In genomic region chr12:27820564-27820963, GRCh38 we compare ENCODE assay signal across 12 cellular contexts. TPM values are rescaled to one million over a fixed set of nuclear protein-coding genes. Genes with fewer than 3 reads are reported as not detected.
DNase-seq lines count a peak whose midpoint lies in the region; ATAC-seq, FAIRE-seq and TF ChIP-seq lines count a peak whose summit lies in the region.
"Had no signal": no experiment of that assay in that cellular context is flagged by ENCODE, and none has a peak within 500 bp of the region (broad histone marks: within the 10 kb centered on the region; RNA-seq: fewer than 3 reads in every experiment).

No MANE protein-coding gene starts in this region.

- in situ Hi-C loops in K562 (cut with MboI), result no loop called here

- no peak for TF ChIP-seq POLR2A in K562 (conservative IDR thresholded peaks at IDR 0.05)
- TF ChIP-seq POLR2A in lower leg skin (IDR thresholded peaks at IDR 0.05), result no peak

- H3K27me3 ChIP-seq in ACC112 (ENCODE audit: insufficient read depth, low read length), result no peaks in the 10 kb centered on the region
- H3K27me3 ChIP-seq in K562 (ENCODE audit: control insufficient read depth in 2 of 2, insufficient read depth in 2 of 2, low read length in 2 of 2), result no peaks in the 10 kb centered on the region
- H3K27me3 ChIP-seq in fibroblast of lung (ENCODE audit: control insufficient read depth, insufficient read depth, low read length), result no peaks in the 10 kb centered on the region

- H3K4me2 ChIP-seq in K562 (ENCODE audit: insufficient read depth, low read length), result no peak overlapping the region
- H3K4me2 ChIP-seq in fibroblast of lung (ENCODE audit: extremely low read depth, insufficient read depth, low read length), result no peak overlapping the region

- intact Hi-C loops in K562 (cut with micrococcal nuclease), result loop anchor here (2.0 to 5.0 kb wide), 2 partner anchors 38 to 88 kb away; partner anchors contain the start of genes KLHL42 and MANSC4
- intact Hi-C loops in lower leg skin (cut with DNase I; ENCODE audit: low total_unique reads), result loop anchor here (10.0 kb wide), 1 partner anchor 86 kb away; no protein-coding TSS in a partner anchor

- peak overlapping the region; percentile 59 for H2AFZ ChIP-seq in ACC112 (ENCODE audit: low read length, unreplicated experiment)
- H2AFZ ChIP-seq in K562 (ENCODE audit: low read depth, low read length), result no peak overlapping the region
- H2AFZ ChIP-seq in fibroblast of lung (ENCODE audit: low read length), result peak overlapping the region; percentile 43

- peaks cover 4% of the 10 kb centered on the region; the same call in 1 of the 2 replicates for H3K27me3 Mint-ChIP-seq in HFFc6 (ENCODE audit: insufficient read depth)

- H3K79me2 ChIP-seq in ACC112 (ENCODE audit: control insufficient read depth, insufficient read depth, low read length, unreplicated experiment) (no peaks in the 10 kb centered on the region), K562 (ENCODE audit: control insufficient read depth, insufficient read depth, low read length) (no peaks in the 10 kb centered on the region), fibroblast of lung (ENCODE audit: control insufficient read depth, insufficient read depth, low read length) (no peaks in the 10 kb centered on the region)

- H3K4me3 Mint-ChIP-seq in HFFc6, result no peak overlapping the region
- H3K4me3 Mint-ChIP-seq: CD14-positive monocyte had no signal

- H3K4me3 ChIP-seq in ACC112 (ENCODE audit: low read depth, low read length) (no peak overlapping the region), K562 (no peak overlapping the region), fibroblast of lung (replicated peaks in 1 of 4; ENCODE audit: control extremely low read depth in 1 of 4, insufficient read depth in 1 of 4, low read depth in 3 of 4, low read length in 4 of 4) (no peak overlapping the region), lower leg skin (ENCODE audit: low read depth, poor library complexity, severe bottlenecking) (no peak overlapping the region)

- BruUV-seq in K562 (replicated peaks; lab: Mats Ljungman, UMichigan), result no TSS peak

- TF ChIP-seq CTCF in HFFc6 (IDR thresholded peaks at IDR 0.05) (no peak), K562 (IDR thresholded peaks at IDR 0.05 in 2 of 3, conservative IDR thresholded peaks at IDR 0.05 in 1 of 3; ENCODE audit: insufficient read depth in 2 of 3, low read depth in 1 of 3, low read length in 3 of 3) (no peak), fibroblast of lung (conservative IDR thresholded peaks at IDR 0.05 in 1 of 2, IDR thresholded peaks at IDR 0.05 in 1 of 2; ENCODE audit: low read depth in 1 of 2, low read length in 2 of 2) (no peak), lower leg skin (IDR thresholded peaks at IDR 0.05) (no peak)

- H3K9me3 ChIP-seq in K562 (replicated peaks; ENCODE audit: control insufficient read depth, insufficient read depth, low read depth, low read length), result no peaks in the 10 kb centered on the region
- H3K9me3 ChIP-seq in fibroblast of lung (ENCODE audit: control insufficient read depth, insufficient read depth, low read depth, low read length), result no peaks in the 10 kb centered on the region

- ATAC-seq in K562 (no peak), HG03097 (IDR thresholded peaks at IDR 0.05; ENCODE audit: low FRiP score, unreplicated experiment) (no peak)

- TF ChIP-seq EP300 in K562 (IDR thresholded peaks at IDR 0.05; ENCODE audit: low read length), result no peak

- H3K4me1 ChIP-seq in ACC112 (ENCODE audit: control insufficient read depth, insufficient read depth, low read length, unreplicated experiment), result peaks cover 21% of the 10 kb centered on the region
- H3K4me1 ChIP-seq in K562 (replicated peaks in 1 of 2; ENCODE audit: control insufficient read depth in 2 of 2, insufficient read depth in 2 of 2, low read length in 2 of 2), result peaks cover 0 to 26% of the 10 kb centered on the region in 2 experiments; a peak in 3 of 5 replicates
- H3K4me1 ChIP-seq in fibroblast of lung (ENCODE audit: control insufficient read depth, extremely low read depth, insufficient read depth, low read length), result no peaks in the 10 kb centered on the region

- H4K20me1 ChIP-seq in K562 (replicated peaks; ENCODE audit: control insufficient read depth, insufficient read depth, low read length) (no peaks in the 10 kb centered on the region), fibroblast of lung (ENCODE audit: control insufficient read depth, extremely low read depth, insufficient read depth, low read length) (no peaks in the 10 kb centered on the region)

- peaks cover 4% of the 10 kb centered on the region; the same call in 1 of the 2 replicates for H3K36me3 Mint-ChIP-seq in HFFc6 (ENCODE audit: low read depth)
- H3K36me3 Mint-ChIP-seq: CD14-positive monocyte had no signal

- H3K4me1 Mint-ChIP-seq in HFFc6 (ENCODE audit: low read depth), result peaks cover 27% of the 10 kb centered on the region

- H3K36me3 ChIP-seq in ACC112 (ENCODE audit: insufficient read depth, low read length), result no peaks in the 10 kb centered on the region
- H3K36me3 ChIP-seq in K562 (ENCODE audit: control insufficient read depth, insufficient read depth, low read length), result no peaks in the 10 kb centered on the region
- H3K36me3 ChIP-seq in fibroblast of lung (ENCODE audit: control insufficient read depth, insufficient read depth, low read length), result no peaks in the 10 kb centered on the region

- POLR2A ChIA-PET in K562 (lab: Yijun Ruan, JAX), result no interaction called here

- no peaks in the 10 kb centered on the region for H3K9me3 Mint-ChIP-seq in HFFc6

- CTCF ChIA-PET in K562 (lab: Yijun Ruan, JAX; ENCODE audit: low intra/inter-chr PET ratio), result no interaction called here

- no peak overlapping the region for H3K9ac ChIP-seq in K562 (ENCODE audit: insufficient read depth in 1 of 2, low read depth in 2 of 2, low read length in 2 of 2)
- no peak overlapping the region for H3K9ac ChIP-seq in fibroblast of lung (ENCODE audit: insufficient read depth, low read length)

- no peak for TF ChIP-seq RAD21 in K562 (CRISPR knock-in tag; conservative IDR thresholded peaks at IDR 0.05 in 1 of 2, IDR thresholded peaks at IDR 0.05 in 1 of 2)

- 81% methylated on average over 5 of the region's 5 CpGs for WGBS in K562 (ENCODE audit: insufficient coverage, low coverage, missing lambda C conversion rate)
- 73 to 87% methylated on average over 5 of the region's 5 CpGs for WGBS in lower leg skin, 2 donors

- FAIRE-seq in K562 (lab: Jason Lieb, UNC), result no peak
- FAIRE-seq: H1 had no signal

- DNase-seq in HFFc6 (no peak), K562 (ENCODE audit: extremely low read depth in 1 of 4, low spot score in 3 of 4) (no peak), fibroblast of lung (ENCODE audit: low read depth in 2 of 2) (no peak), lower leg skin (ENCODE audit: low spot score in 2 of 2) (no peak), KG1 (lab: John Stamatoyannopoulos, UW) (no peak), HPDE6-E6E7 (ENCODE audit: extremely low spot score) (no peak)
- DNase-seq: DMS 273 treated with DMSO at 0.1 percent for 48 hours had no signal

- peak overlapping the region; percentile 49; the same call in 1 of the 2 replicates for H3K27ac Mint-ChIP-seq in HFFc6
- H3K27ac Mint-ChIP-seq: CD14-positive monocyte had no signal

- H3K9me1 ChIP-seq in K562 (ENCODE audit: control insufficient read depth, insufficient read depth, low read length), result no peaks in the 10 kb centered on the region

- no peak overlapping the region for H3K27ac ChIP-seq in ACC112 (ENCODE audit: low read depth, low read length)
- no peak overlapping the region for H3K27ac ChIP-seq in K562 (ENCODE audit: extremely low read depth, low read depth, low read length)
- H3K27ac ChIP-seq in fibroblast of lung (ENCODE audit: insufficient read depth, low read length), result peak overlapping the region; percentile 37

RNA-seq across cellular contexts. Expression of gene MANSC4, which starts 40.5 kb away (rescaled TPM):
- total RNA-seq in HFFc6 (2021; fragmentation: NEBNext Ultra II Directional; extraction: Animal tissue kit (Norgen Biotek cat#: 25700)), result not detected
- total RNA-seq in K562 (2011; cell fraction: chromatin; rRNA removed; ENCODE audit: low replicate concordance), result not detected in 2 replicates
- not detected in 2 replicates for total RNA-seq in K562 (2011; cell fraction: nucleolus; rRNA removed)
- not detected in 2 replicates for total RNA-seq in K562 (2011; cell fraction: nucleoplasm; rRNA removed)
- total RNA-seq in K562 (2014; rRNA removed) (not detected in 2 replicates), K562 (2014; rRNA removed; fragmentation: Illumina TruSeq; extraction: Trizol) (not detected in 2 replicates), K562 (2015; rRNA removed; fragmentation: Illumina TruSeq; extraction: Trizol) (not detected in 2 replicates), K562 (2021) (not detected in 2 replicates), fibroblast of lung (0.17 TPM in 1 of 2 replicates, not detected in the other), lower leg skin (not detected)
- polyA plus RNA-seq in K562 (2011; rRNA removed) (not detected in 2 replicates), K562 (2014; fragmentation: Illumina TruSeq; extraction: Trizol) (not detected in 2 replicates), K562 (2014; fragmentation: Nextera tagmentation; extraction: Ambion mirVana) (not detected), K562 (2014; rRNA removed) (not detected in 2 replicates), fibroblast of lung (not detected in 2 replicates)
- polyA plus RNA-seq in K562 (2011; cell fraction: cytosol; rRNA removed), result not detected in 2 replicates
- not detected in 2 replicates for polyA plus RNA-seq in K562 (2011; cell fraction: nucleus; rRNA removed)
- not detected in 2 replicates for polyA plus RNA-seq in K562 (2012)
- not detected in 2 replicates for polyA minus RNA-seq in K562 (2011; rRNA and poly(A)+ RNA removed)
- polyA minus RNA-seq in K562 (2011; cell fraction: cytosol; rRNA and poly(A)+ RNA removed), result not detected in 2 replicates
- polyA minus RNA-seq in K562 (2011; cell fraction: nucleus; rRNA and poly(A)+ RNA removed), result not detected in 2 replicates
- polyA plus RNA-seq in fibroblast of lung (2012), result not detected in 2 replicates
- not detected in 2 replicates for polyA minus RNA-seq in fibroblast of lung (ENCODE audit: low replicate concordance)
- total RNA-seq: A673, H1 had no signal
- polyA plus RNA-seq: CD14-positive monocyte, H1 had no signal

RNA-seq across cellular contexts. Expression of gene KLHL42, which starts 40.5 kb away (rescaled TPM):
- total RNA-seq in HFFc6 (2021; fragmentation: NEBNext Ultra II Directional; extraction: Animal tissue kit (Norgen Biotek cat#: 25700)), result 10 to 100 TPM; 17.6 to 24.7 (median 19.3) TPM
- total RNA-seq in K562 (2011; cell fraction: chromatin; rRNA removed; ENCODE audit: low replicate concordance), result 33.6 and 49.3 TPM in 2 replicates
- 27.2 and 29.5 TPM in 2 replicates for total RNA-seq in K562 (2011; cell fraction: nucleolus; rRNA removed)
- total RNA-seq in K562 (2011; cell fraction: nucleoplasm; rRNA removed), result 38.5 and 44.9 TPM in 2 replicates
- total RNA-seq in K562 (2014; rRNA removed), result 11.8 and 12.5 TPM in 2 replicates
- total RNA-seq in K562 (2014; rRNA removed; fragmentation: Illumina TruSeq; extraction: Trizol), result 8.0 and 8.4 TPM in 2 replicates
- 9.6 and 10.5 TPM in 2 replicates for total RNA-seq in K562 (2015; rRNA removed; fragmentation: Illumina TruSeq; extraction: Trizol)
- 11.7 and 12.3 TPM in 2 replicates for total RNA-seq in K562 (2021)
- 10.8 and 11.1 TPM in 2 replicates for polyA plus RNA-seq in K562 (2011; rRNA removed)
- 10.2 and 14.6 TPM in 2 replicates for polyA plus RNA-seq in K562 (2011; cell fraction: cytosol; rRNA removed)
- 30.6 and 41.5 TPM in 2 replicates for polyA plus RNA-seq in K562 (2011; cell fraction: nucleus; rRNA removed)
- 6.1 and 11.9 TPM in 2 replicates for polyA plus RNA-seq in K562 (2012)
- 7.4 and 8.2 TPM in 2 replicates for polyA plus RNA-seq in K562 (2014; fragmentation: Illumina TruSeq; extraction: Trizol)
- polyA plus RNA-seq in K562 (2014; fragmentation: Nextera tagmentation; extraction: Ambion mirVana), result 1 to 10 TPM; 1.5 TPM
- polyA plus RNA-seq in K562 (2014; rRNA removed), result 9.6 and 14.3 TPM in 2 replicates
- 16.2 and 19.8 TPM in 2 replicates for polyA minus RNA-seq in K562 (2011; rRNA and poly(A)+ RNA removed)
- polyA minus RNA-seq in K562 (2011; cell fraction: cytosol; rRNA and poly(A)+ RNA removed), result 5.9 and 10.0 TPM in 2 replicates
- polyA minus RNA-seq in K562 (2011; cell fraction: nucleus; rRNA and poly(A)+ RNA removed), result 28.9 and 37.2 TPM in 2 replicates
- total RNA-seq in fibroblast of lung, result 24.1 and 25.3 TPM in 2 replicates
- 12.3 and 16.6 TPM in 2 replicates for polyA plus RNA-seq in fibroblast of lung
- 9.1 and 11.5 TPM in 2 replicates for polyA plus RNA-seq in fibroblast of lung (2012)
- polyA minus RNA-seq in fibroblast of lung (ENCODE audit: low replicate concordance), result 16.8 and 18.5 TPM in 2 replicates
- total RNA-seq in lower leg skin, result 10 to 100 TPM; 12.0 to 21.7 (median 19.8) TPM
